In genomic region chr4:109432203-109432602, GRCh38 we compare ENCODE assay signal across 1 cellular context.
TF ChIP-seq lines count a peak whose summit lies in the region.

No MANE protein-coding gene starts in this region.

TF ChIP-seq in SK-N-SH treated with all-trans-retinoic acid at 6 μM for 48 hours, 23 proteins besides CTCF, POLR2A, EP300 and RAD21 (continued from another document):
- TF ChIP-seq POU6F1 (CRISPR knock-in tag; IDR thresholded peaks at IDR 0.05; ENCODE audit: borderline replicate concordance, low read depth) (no peak), PPARA (CRISPR knock-in tag; IDR thresholded peaks at IDR 0.05; ENCODE audit: borderline replicate concordance) (no peak)
